In genomic region chr5:9183306-9183705, GRCh38 we compare ENCODE assay signal across 17 cellular contexts.
A peak's percentile ranks its signal among the peaks of the same experiment; 100 is the strongest.
DNase-seq lines count a peak whose midpoint lies in the region; ATAC-seq and TF ChIP-seq lines count a peak whose summit lies in the region.
"Had no signal": no experiment of that assay in that cellular context is flagged by ENCODE, and none has a peak within 500 bp of the region (broad histone marks: within the 10 kb centered on the region; RNA-seq: fewer than 3 reads in every experiment).

No MANE protein-coding gene starts in this region.

- no peak for TF ChIP-seq CTCF in IMR-90 (conservative IDR thresholded peaks at IDR 0.05; ENCODE audit: low read depth, low read length)
- no peak for TF ChIP-seq CTCF in lower leg skin (IDR thresholded peaks at IDR 0.05)
- TF ChIP-seq CTCF in sigmoid colon (IDR thresholded peaks at IDR 0.05) = no peak

- TF ChIP-seq RAD21 in IMR-90 (IDR thresholded peaks at IDR 0.05; ENCODE audit: low read length) = no peak

- WGBS in IMR-90 (ENCODE audit: extremely low coverage in 2 of 2, insufficient read length in 1 of 2), 2 experiments = 71% methylated on average over 3 of the region's 10 CpGs; no CpG with 5 or more reads in 1 of the 2 experiments
- no CpG with 5 or more reads among the region's 10 CpGs for WGBS in trophoblast cell (ENCODE audit: extremely low coverage, insufficient coverage, insufficient read length)
- 83 to 85% methylated on average over 8 to 10 of the region's 10 CpGs for WGBS in lower leg skin, 2 donors
- 90 to 91% methylated on average over 10 of the region's 10 CpGs for WGBS in sigmoid colon, 2 donors

- CTCF ChIA-PET in IMR-90 (lab: Yijun Ruan, JAX) = interaction anchor here (1.6 kb wide), 1 partner anchor 14 kb away, joined by 3 read pairs; no protein-coding TSS in a partner anchor

- H2AFZ ChIP-seq in IMR-90 (replicated peaks; ENCODE audit: low read length, poor library complexity) (no peak overlapping the region), trophoblast cell (ENCODE audit: insufficient read depth, low read length, poor library complexity) (no peak overlapping the region)

- no peaks in the 10 kb centered on the region for H3K9me3 ChIP-seq in IMR-90 (ENCODE audit: control insufficient read depth, insufficient read depth, low read length)
- no peaks in the 10 kb centered on the region for H3K9me3 ChIP-seq in trophoblast cell (ENCODE audit: insufficient read depth, low read depth, low read length)
- no peaks in the 10 kb centered on the region for H3K9me3 ChIP-seq in sigmoid colon
- H3K9me3 ChIP-seq: BLaER1, HAP-1 had no signal

- TF ChIP-seq POLR2A in IMR-90 (IDR thresholded peaks at IDR 0.05; ENCODE audit: low read depth, low read length) = no peak
- TF ChIP-seq POLR2A in lower leg skin (IDR thresholded peaks at IDR 0.05) = no peak
- TF ChIP-seq POLR2A in sigmoid colon (IDR thresholded peaks at IDR 0.05) = no peak

- in situ Hi-C loops in IMR-90 (cut with MboI; ENCODE audit: low sequenced_read_pairs) = no loop called here

- H3K4me3 ChIP-seq in IMR-90 (ENCODE audit: insufficient read depth, low read depth, low read length) (no peak overlapping the region), trophoblast cell (ENCODE audit: low read depth, low read length) (no peak overlapping the region), lower leg skin (ENCODE audit: low read depth, poor library complexity, severe bottlenecking) (no peak overlapping the region), sigmoid colon (no peak overlapping the region)
- H3K4me3 ChIP-seq: BLaER1, HAP-1 had no signal

- 0 out of 2 replicates have a peak overlapping the region, but pooled peaks have one; percentile 24 for H2BK20ac ChIP-seq in IMR-90 (ENCODE audit: low read depth, low read length)

- BruUV-seq in IMR-90 (replicated peaks; lab: Mats Ljungman, UMichigan) = no TSS peak

- H3K27ac ChIP-seq in IMR-90 (ENCODE audit: insufficient read depth, low read length) (no peak overlapping the region), trophoblast cell (ENCODE audit: low read depth, low read length) (no peak overlapping the region), sigmoid colon (no peak overlapping the region)
- H3K27ac ChIP-seq: 22Rv1, BLaER1 had no signal

- H3K23ac ChIP-seq in IMR-90 (ENCODE audit: low read depth, low read length) = no peak overlapping the region
- no peak overlapping the region for H3K23ac ChIP-seq in trophoblast cell (ENCODE audit: low read length)

- peaks cover 2% of the 10 kb centered on the region; the same call in 1 of the 2 replicates for H3K9me1 ChIP-seq in IMR-90 (ENCODE audit: insufficient read depth, low read length)

- POLR2A ChIA-PET in IMR-90 (lab: Charles Lee; ENCODE audit: unreplicated experiment) = no interaction called here

- H3K56ac ChIP-seq in IMR-90 (ENCODE audit: extremely low read depth, insufficient read depth, low read length) = no peak overlapping the region

- peak; percentile 13 for DNase-seq in DMS53 (lab: John Stamatoyannopoulos, UW)
- no peak for DNase-seq in DMS53 treated with DMSO at 0.1 percent for 48 hours (lab: John Stamatoyannopoulos, UW; ENCODE audit: unreplicated experiment)
- no peak for DNase-seq in IMR-90
- peak; percentile 2 for DNase-seq in left kidney (ENCODE audit: low read depth, low spot score)
- peak; percentile 33 to 42 for DNase-seq in trophoblast cell
- no peak for DNase-seq in lower leg skin (ENCODE audit: low spot score in 2 of 2)
- no peak for DNase-seq in NCI-H1694 treated with DMSO at 0.1 percent for 48 hours (lab: John Stamatoyannopoulos, UW)
- DNase-seq in sigmoid colon = no peak
- DNase-seq: AML-193; CD8-positive, alpha-beta memory T cell; DMS79; EL; HFFc6; KBM-7 had no signal

- no peak overlapping the region for H3K9ac ChIP-seq in IMR-90 (ENCODE audit: low read depth, low read length)
- no peak overlapping the region for H3K9ac ChIP-seq in trophoblast cell (ENCODE audit: low read length)
- H3K9ac ChIP-seq: BLaER1 had no signal

- no peak overlapping the region for H4K5ac ChIP-seq in IMR-90 (ENCODE audit: low read depth, low read length)

- H2BK120ac ChIP-seq in IMR-90 (ENCODE audit: low read depth, low read length) = no peak overlapping the region
- no peak overlapping the region for H2BK120ac ChIP-seq in trophoblast cell (ENCODE audit: insufficient read depth, low read length, poor library complexity)

- H2BK5ac ChIP-seq in IMR-90 (ENCODE audit: low read depth, low read length, poor library complexity, severe bottlenecking) (no peak overlapping the region), trophoblast cell (ENCODE audit: low read depth, low read length, poor library complexity) (no peak overlapping the region)

- H2AK5ac ChIP-seq in IMR-90 (ENCODE audit: low read depth, low read length) (peak overlapping the region; percentile 17; the same call in 1 of the 2 replicates), trophoblast cell (ENCODE audit: low read length) (no peak overlapping the region)

- no peaks in the 10 kb centered on the region for H3K79me2 ChIP-seq in trophoblast cell (ENCODE audit: control insufficient read depth, insufficient read depth, low read length, poor library complexity)

- H3K4ac ChIP-seq in IMR-90 (ENCODE audit: low read depth, low read length) (no peak overlapping the region), trophoblast cell (ENCODE audit: low read depth, low read length) (no peak overlapping the region)

- no peak for ATAC-seq in IMR-90 (ENCODE audit: low read depth)

- dilution Hi-C loops in IMR-90 (cut with HindIII; ENCODE audit: low sequenced_read_pairs, unreplicated experiment) = no loop called here

- H2BK12ac ChIP-seq in trophoblast cell (ENCODE audit: low read length) = no peak overlapping the region

- H3K14ac ChIP-seq in IMR-90 (replicated peaks; ENCODE audit: low read depth, low read length) = no peak overlapping the region
- no peak overlapping the region for H3K14ac ChIP-seq in trophoblast cell (ENCODE audit: low read length)

- H3K79me1 ChIP-seq in IMR-90 (ENCODE audit: low read depth in 1 of 2, low read length in 2 of 2) (peaks cover 0 to 5% of the 10 kb centered on the region in 2 experiments; a peak in 2 of 4 replicates), trophoblast cell (ENCODE audit: low read length) (no peaks in the 10 kb centered on the region)

- intact Hi-C loops in IMR-90 (cut with micrococcal nuclease) (no loop called here), lower leg skin (cut with DNase I; ENCODE audit: low total_unique reads) (no loop called here), sigmoid colon (cut with DNase I) (no loop called here)

- H3K36me3 ChIP-seq in IMR-90 (ENCODE audit: control insufficient read depth, insufficient read depth, low read length) = peaks cover 1% of the 10 kb centered on the region; the same call in 1 of the 2 replicates
- peaks cover 9 to 19% of the 10 kb centered on the region in 2 experiments for H3K36me3 ChIP-seq in trophoblast cell (ENCODE audit: control insufficient read depth in 1 of 2, insufficient read depth in 2 of 2, low read length in 2 of 2)
- H3K36me3 ChIP-seq in sigmoid colon = no peaks in the 10 kb centered on the region
- H3K36me3 ChIP-seq: BLaER1, HAP-1 had no signal

- no peak overlapping the region; the same call in 2 of the 3 replicates for H2BK15ac ChIP-seq in IMR-90 (ENCODE audit: low read depth, low read length)

- H4K8ac ChIP-seq in IMR-90 (ENCODE audit: low read depth in 2 of 2, low read length in 2 of 2) (no peak overlapping the region), trophoblast cell (ENCODE audit: low read depth, low read length) (no peak overlapping the region)

- H3K27me3 ChIP-seq in IMR-90 (ENCODE audit: control insufficient read depth, insufficient read depth, low read length) (no peaks in the 10 kb centered on the region), trophoblast cell (ENCODE audit: insufficient read depth, low read length) (no peaks in the 10 kb centered on the region), sigmoid colon (no peaks in the 10 kb centered on the region)
- H3K27me3 ChIP-seq: BLaER1 had no signal

- H4K91ac ChIP-seq in IMR-90 (ENCODE audit: insufficient read depth, low read depth, low read length) (no peak overlapping the region), trophoblast cell (ENCODE audit: low read depth, low read length) (no peak overlapping the region)

- no peak for TF ChIP-seq EP300 in sigmoid colon (IDR thresholded peaks at IDR 0.05)

- no peak overlapping the region for H3K18ac ChIP-seq in IMR-90 (ENCODE audit: low read depth, low read length)
- H3K18ac ChIP-seq in trophoblast cell (ENCODE audit: low read length) = no peak overlapping the region

- H4K12ac ChIP-seq in trophoblast cell (ENCODE audit: low read depth, low read length) = no peak overlapping the region

- H2AK9ac ChIP-seq in IMR-90 (replicated peaks; ENCODE audit: low read depth, low read length, poor library complexity) = no peak overlapping the region

- H3K4me2 ChIP-seq in IMR-90 (ENCODE audit: low read depth, low read length) = no peak overlapping the region
- no peak overlapping the region for H3K4me2 ChIP-seq in trophoblast cell (ENCODE audit: low read length)
- H3K4me2 ChIP-seq: BLaER1 had no signal

- peaks cover under 1% of the 10 kb centered on the region for H3K4me1 ChIP-seq in IMR-90 (ENCODE audit: control insufficient read depth, insufficient read depth, low read length)
- H3K4me1 ChIP-seq in trophoblast cell (ENCODE audit: control insufficient read depth in 1 of 2, insufficient read depth in 2 of 2, low read length in 2 of 2) = peaks cover 0 to 2% of the 10 kb centered on the region in 2 experiments
- no peaks in the 10 kb centered on the region for H3K4me1 ChIP-seq in sigmoid colon
- H3K4me1 ChIP-seq: BLaER1, HAP-1 had no signal

- H4K20me1 ChIP-seq in IMR-90 (ENCODE audit: insufficient read depth, low read length) = no peaks in the 10 kb centered on the region
- H4K20me1 ChIP-seq: BLaER1 had no signal

TF ChIP-seq in IMR-90, 13 proteins besides CTCF, POLR2A, EP300 and RAD21:
- TF ChIP-seq MAFK (IDR thresholded peaks at IDR 0.05; ENCODE audit: low read depth, low read length) = no peak

Comparison
In these comparisons a context has a peak if more than half of its experiments do, and no peak if none do; other contexts are left out.
1. DNase-seq: peak in DMS53 (single experiment), left kidney (single experiment) and trophoblast cell (2 of 2); none in DMS53 treated with DMSO at 0.1 percent for 48 hours (single experiment), IMR-90 (single experiment), lower leg skin (0 of 2), NCI-H1694 treated with DMSO at 0.1 percent for 48 hours (single experiment) and sigmoid colon (single experiment).